11 cellular contexts compared by ENCODE assay signal in genomic region chr7:28041508-28042314, GRCh38.
A peak's percentile ranks its signal among the peaks of the same experiment; 100 is the strongest.
DNase-seq lines count a peak whose midpoint lies in the region; ATAC-seq and TF ChIP-seq lines count a peak whose summit lies in the region.
"Had no signal": no experiment of that assay in that cellular context is flagged by ENCODE, and none has a peak within 500 bp of the region (broad histone marks: within the 10 kb centered on the region; RNA-seq: fewer than 3 reads in every experiment).

No MANE protein-coding gene starts in this region.

- peaks cover 6% of the 10 kb centered on the region for H3K36me3 Mint-ChIP-seq in activated naive CD4-positive, alpha-beta T cell treated with anti-CD3 and anti-CD28 coated beads, Interleukin-2, amount 50 U/mL, for 24 hours
- peaks cover 2% of the 10 kb centered on the region for H3K36me3 Mint-ChIP-seq in activated naive CD4-positive, alpha-beta T cell treated with anti-CD3 and anti-CD28 coated beads for 36 hours (ENCODE audit: low read depth)
- H3K36me3 Mint-ChIP-seq in stimulated activated naive B cell treated with anti-CD40 and anti-IgM and Interleukin-4, amounts not matched to agents 10 μg/mL and 1 μg/mL and 100 μg/mL, for 72 hours = peaks cover 14 to 17% of the 10 kb centered on the region in 2 donors
- H3K36me3 Mint-ChIP-seq: WTC11 had no signal

- POLR2A ChIA-PET in RWPE1 (lab: Yijun Ruan, JAX; ENCODE audit: low non-redundant PET) = no interaction called here

- ATAC-seq in stimulated activated naive B cell treated with anti-CD40 and anti-IgM and Interleukin-4, amounts not matched to agents 10 μg/mL and 1 μg/mL and 100 μg/mL, for 72 hours (replicated peaks) = peak in 1 of 2 donors; percentile 44
- no peak for ATAC-seq in HG03097 (IDR thresholded peaks at IDR 0.05; ENCODE audit: low FRiP score, unreplicated experiment)
- ATAC-seq: WTC11 had no signal

- no peak for DNase-seq in activated naive CD4-positive, alpha-beta T cell treated with anti-CD3 and anti-CD28 coated beads for 36 hours
- peak; percentile 40 for DNase-seq in RWPE1 (ENCODE audit: low spot score)
- DNase-seq in fibroblast of peridontal ligament (ENCODE audit: extremely low read depth) = peak; percentile 76
- no peak for DNase-seq in stimulated activated naive B cell treated with anti-CD40 and anti-IgM and Interleukin-4, amounts not matched to agents 10 μg/mL and 1 μg/mL and 100 μg/mL, for 72 hours
- no peak for DNase-seq in activated gamma-delta T cell treated with Interleukin-2 at 50 U/mL for 16 hours
- DNase-seq in SW480 (ENCODE audit: low spot score) = no peak
- DNase-seq: CD4-positive, CD25-positive, alpha-beta regulatory T cell; substantia nigra had no signal

- H3K9me3 Mint-ChIP-seq in activated naive CD4-positive, alpha-beta T cell treated with anti-CD3 and anti-CD28 coated beads, Interleukin-2, amount 50 U/mL, for 24 hours = peaks cover 5% of the 10 kb centered on the region
- H3K9me3 Mint-ChIP-seq in activated naive CD4-positive, alpha-beta T cell treated with anti-CD3 and anti-CD28 coated beads for 36 hours = peaks cover 2% of the 10 kb centered on the region
- H3K9me3 Mint-ChIP-seq in stimulated activated naive B cell treated with anti-CD40 and anti-IgM and Interleukin-4, amounts not matched to agents 10 μg/mL and 1 μg/mL and 100 μg/mL, for 72 hours = peaks cover 0 to 5% of the 10 kb centered on the region in 2 donors
- H3K9me3 Mint-ChIP-seq: WTC11 had no signal

- intact Hi-C loops in activated naive CD4-positive, alpha-beta T cell treated with anti-CD3 and anti-CD28 coated beads for 36 hours (cut with micrococcal nuclease) = loop anchor here (1.0 kb wide), 1 partner anchor 166 kb away; no protein-coding TSS in a partner anchor

- H3K27ac Mint-ChIP-seq in activated naive CD4-positive, alpha-beta T cell treated with anti-CD3 and anti-CD28 coated beads, Interleukin-2, amount 50 U/mL, for 24 hours = peak overlapping the region; percentile 70
- no peak overlapping the region for H3K27ac Mint-ChIP-seq in activated naive CD4-positive, alpha-beta T cell treated with anti-CD3 and anti-CD28 coated beads for 36 hours
- H3K27ac Mint-ChIP-seq in stimulated activated naive B cell treated with anti-CD40 and anti-IgM and Interleukin-4, amounts not matched to agents 10 μg/mL and 1 μg/mL and 100 μg/mL, for 72 hours = peak overlapping the region; percentile 22
- H3K27ac Mint-ChIP-seq: CD4-positive, CD25-positive, alpha-beta regulatory T cell; WTC11 had no signal

- H3K27ac ChIP-seq in RWPE1 = no peak overlapping the region

- H3K4me3 Mint-ChIP-seq in activated naive CD4-positive, alpha-beta T cell treated with anti-CD3 and anti-CD28 coated beads, Interleukin-2, amount 50 U/mL, for 24 hours = no peak overlapping the region
- no peak overlapping the region for H3K4me3 Mint-ChIP-seq in activated naive CD4-positive, alpha-beta T cell treated with anti-CD3 and anti-CD28 coated beads for 36 hours
- no peak overlapping the region for H3K4me3 Mint-ChIP-seq in stimulated activated naive B cell treated with anti-CD40 and anti-IgM and Interleukin-4, amounts not matched to agents 10 μg/mL and 1 μg/mL and 100 μg/mL, for 72 hours
- H3K4me3 Mint-ChIP-seq: CD4-positive, CD25-positive, alpha-beta regulatory T cell; WTC11 had no signal

- H3K4me1 Mint-ChIP-seq in activated naive CD4-positive, alpha-beta T cell treated with anti-CD3 and anti-CD28 coated beads, Interleukin-2, amount 50 U/mL, for 24 hours = peaks cover 22% of the 10 kb centered on the region
- peaks cover 21% of the 10 kb centered on the region for H3K4me1 Mint-ChIP-seq in activated naive CD4-positive, alpha-beta T cell treated with anti-CD3 and anti-CD28 coated beads for 36 hours (ENCODE audit: low read depth)
- H3K4me1 Mint-ChIP-seq in stimulated activated naive B cell treated with anti-CD40 and anti-IgM and Interleukin-4, amounts not matched to agents 10 μg/mL and 1 μg/mL and 100 μg/mL, for 72 hours = peaks cover 33 to 57% of the 10 kb centered on the region in 2 donors

- CTCF ChIA-PET in activated naive CD4-positive, alpha-beta T cell treated with anti-CD3 and anti-CD28 coated beads for 36 hours (lab: Charles Lee) = no interaction called here
- CTCF ChIA-PET in RWPE1 (lab: Yijun Ruan, JAX) = no interaction called here

- TF ChIP-seq CTCF in RWPE1 (conservative IDR thresholded peaks at IDR 0.05; ENCODE audit: low read depth) = no peak

- no peaks in the 10 kb centered on the region for H3K27me3 Mint-ChIP-seq in activated naive CD4-positive, alpha-beta T cell treated with anti-CD3 and anti-CD28 coated beads, Interleukin-2, amount 50 U/mL, for 24 hours
- H3K27me3 Mint-ChIP-seq in activated naive CD4-positive, alpha-beta T cell treated with anti-CD3 and anti-CD28 coated beads for 36 hours (ENCODE audit: low read depth) = peaks cover 7% of the 10 kb centered on the region
- no peaks in the 10 kb centered on the region for H3K27me3 Mint-ChIP-seq in stimulated activated naive B cell treated with anti-CD40 and anti-IgM and Interleukin-4, amounts not matched to agents 10 μg/mL and 1 μg/mL and 100 μg/mL, for 72 hours
- H3K27me3 Mint-ChIP-seq: CD4-positive, CD25-positive, alpha-beta regulatory T cell had no signal

Comparison
In these comparisons a context has a peak if more than half of its experiments do, and no peak if none do; other contexts are left out.
1. DNase-seq: peak in RWPE1 (single experiment) and fibroblast of peridontal ligament (single experiment); none in activated naive CD4-positive, alpha-beta T cell treated with anti-CD3 and anti-CD28 coated beads for 36 hours (single experiment), stimulated activated naive B cell treated with anti-CD40 and anti-IgM and Interleukin-4, amounts not matched to agents 10 μg/mL and 1 μg/mL and 100 μg/mL, for 72 hours (single experiment), activated gamma-delta T cell treated with Interleukin-2 at 50 U/mL for 16 hours (single experiment) and SW480 (single experiment).